Comparison of ENCODE assay signal across 23 cellular contexts in genomic region chr14:96627386-96627785, GRCh38.
A peak's percentile ranks its signal among the peaks of the same experiment; 100 is the strongest.
DNase-seq lines count a peak whose midpoint lies in the region; ATAC-seq, FAIRE-seq and TF ChIP-seq lines count a peak whose summit lies in the region.
"Had no signal": no experiment of that assay in that cellular context is flagged by ENCODE, and none has a peak within 500 bp of the region (broad histone marks: within the 10 kb centered on the region; RNA-seq: fewer than 3 reads in every experiment).

No MANE protein-coding gene starts in this region.

- no peak for FAIRE-seq in K562 (lab: Jason Lieb, UNC)
- FAIRE-seq: G401.6, GM19239, HTR-8/SVneo had no signal

- peak overlapping the region; percentile 71; the same call in 1 of the 2 replicates for H3K4me2 ChIP-seq in K562 (ENCODE audit: insufficient read depth, low read length)

- H3K9me3 ChIP-seq in K562 (replicated peaks; ENCODE audit: control insufficient read depth, insufficient read depth, low read depth, low read length) (no peaks in the 10 kb centered on the region), WERI-Rb-1 (ENCODE audit: severe bottlenecking) (no peaks in the 10 kb centered on the region)
- H3K9me3 ChIP-seq: Caco-2, Peyer's patch had no signal

- DNase-seq in activated CD4-positive, alpha-beta T cell treated with anti-CD3 and anti-CD28 coated beads for 36 hours: no peak
- DNase-seq in activated CD4-positive, alpha-beta T cell treated with anti-CD3 and anti-CD28 coated beads, Interleukin-2, amount 50 U/mL, for 4 hours: no peak
- DNase-seq in activated effector memory CD4-positive, alpha-beta T cell treated with anti-CD3 and anti-CD28 coated beads, Interleukin-2, amount 50 U/mL, for 16 hours: peak; percentile 30
- no peak for DNase-seq in activated effector memory CD4-positive, alpha-beta T cell treated with Interleukin-2 at 50 U/mL for 16 hours
- DNase-seq in HT1080 (ENCODE audit: low read depth) (peak; percentile 29), K562 (ENCODE audit: extremely low read depth in 1 of 4, low spot score in 3 of 4) (no peak), hepatic stellate cell (ENCODE audit: low spot score) (no peak), WERI-Rb-1 (no peak)
- DNase-seq: Caco-2; CD8-positive, alpha-beta T cell; NCI-H1105 treated with DMSO at 0.1 percent for 48 hours; NCI-H146; NCI-H2029 treated with DMSO at 0.1 percent for 48 hours; NCI-H526 treated with DMSO at 0.1 percent for 48 hours; SHP77 treated with DMSO at 0.1 percent for 48 hours had no signal

- 0 out of 2 replicates have a peak, but pooled peaks cover 2% of the 10 kb centered on the region for H4K20me1 ChIP-seq in K562 (replicated peaks; ENCODE audit: control insufficient read depth, insufficient read depth, low read length)

- H2AFZ ChIP-seq in K562 (ENCODE audit: low read depth, low read length): no peak overlapping the region

- peak; percentile 42 for ATAC-seq in activated CD4-positive, alpha-beta T cell treated with anti-CD3 and anti-CD28 coated beads for 36 hours
- no peak for ATAC-seq in K562
- ATAC-seq: CD8-positive, alpha-beta T cell had no signal

- no peaks in the 10 kb centered on the region for H3K9me1 ChIP-seq in K562 (ENCODE audit: control insufficient read depth, insufficient read depth, low read length)

- peaks cover 6% of the 10 kb centered on the region for H3K27me3 Mint-ChIP-seq in activated CD4-positive, alpha-beta T cell treated with anti-CD3 and anti-CD28 coated beads for 36 hours

- H3K4me3 ChIP-seq in K562 (no peak overlapping the region), WERI-Rb-1 (ENCODE audit: low read depth, low read length) (no peak overlapping the region)
- H3K4me3 ChIP-seq: Peyer's patch, SK-N-MC had no signal

- in situ Hi-C loops in K562 (cut with MboI): no loop called here

- H3K27ac ChIP-seq in K562 (ENCODE audit: extremely low read depth, low read depth, low read length): no peak overlapping the region
- no peak overlapping the region for H3K27ac ChIP-seq in WERI-Rb-1
- H3K27ac ChIP-seq: 22Rv1, C4-2B, Peyer's patch, SK-N-MC had no signal

- POLR2A ChIA-PET in activated CD4-positive, alpha-beta T cell treated with anti-CD3 and anti-CD28 coated beads for 36 hours (lab: Charles Lee): no interaction called here
- POLR2A ChIA-PET in K562 (lab: Yijun Ruan, JAX): no interaction called here

- H3K36me3 ChIP-seq in K562 (ENCODE audit: control insufficient read depth, insufficient read depth, low read length): no peaks in the 10 kb centered on the region
- H3K36me3 ChIP-seq in WERI-Rb-1: no peaks in the 10 kb centered on the region
- H3K36me3 ChIP-seq: Peyer's patch had no signal

- CTCF ChIA-PET in activated CD4-positive, alpha-beta T cell treated with anti-CD3 and anti-CD28 coated beads for 36 hours (lab: Charles Lee): no interaction called here
- CTCF ChIA-PET in K562 (lab: Yijun Ruan, JAX; ENCODE audit: low intra/inter-chr PET ratio): no interaction called here

- WGBS in K562 (ENCODE audit: insufficient coverage, low coverage, missing lambda C conversion rate): 7% methylated on average over 4 of the region's 4 CpGs

- no peak overlapping the region for H3K27ac Mint-ChIP-seq in activated CD4-positive, alpha-beta T cell treated with anti-CD3 and anti-CD28 coated beads for 36 hours
- H3K27ac Mint-ChIP-seq: B cell; CD8-positive, alpha-beta T cell had no signal

- no peak for TF ChIP-seq EP300 in K562 (IDR thresholded peaks at IDR 0.05; ENCODE audit: low read length)

- H3K27me3 ChIP-seq in K562 (ENCODE audit: control insufficient read depth in 2 of 2, insufficient read depth in 2 of 2, low read length in 2 of 2): peaks cover 34 to 88% of the 10 kb centered on the region in 2 experiments
- no peaks in the 10 kb centered on the region for H3K27me3 ChIP-seq in WERI-Rb-1 (ENCODE audit: insufficient read depth, low read depth, severe bottlenecking)
- H3K27me3 ChIP-seq: Peyer's patch had no signal

- peaks cover 7 to 12% of the 10 kb centered on the region in 2 experiments; a peak in 3 of 5 replicates for H3K4me1 ChIP-seq in K562 (replicated peaks in 1 of 2; ENCODE audit: control insufficient read depth in 2 of 2, insufficient read depth in 2 of 2, low read length in 2 of 2)
- H3K4me1 ChIP-seq: Caco-2, Peyer's patch had no signal

- no peak overlapping the region; a peak in 1 of 4 replicates for H3K9ac ChIP-seq in K562 (ENCODE audit: insufficient read depth in 1 of 2, low read depth in 2 of 2, low read length in 2 of 2)

- no peak overlapping the region for H3K4me3 Mint-ChIP-seq in activated CD4-positive, alpha-beta T cell treated with anti-CD3 and anti-CD28 coated beads for 36 hours
- H3K4me3 Mint-ChIP-seq: B cell; CD8-positive, alpha-beta T cell had no signal

- H3K9me3 Mint-ChIP-seq in activated CD4-positive, alpha-beta T cell treated with anti-CD3 and anti-CD28 coated beads for 36 hours (ENCODE audit: low read depth): no peaks in the 10 kb centered on the region
- H3K9me3 Mint-ChIP-seq: CD8-positive, alpha-beta T cell had no signal

- no peak for TF ChIP-seq RAD21 in K562 (CRISPR knock-in tag; conservative IDR thresholded peaks at IDR 0.05 in 1 of 2, IDR thresholded peaks at IDR 0.05 in 1 of 2)

- BruUV-seq in K562 (replicated peaks; lab: Mats Ljungman, UMichigan): no TSS peak

- TF ChIP-seq CTCF in K562 (IDR thresholded peaks at IDR 0.05 in 2 of 3, conservative IDR thresholded peaks at IDR 0.05 in 1 of 3; ENCODE audit: insufficient read depth in 2 of 3, low read depth in 1 of 3, low read length in 3 of 3): no peak
- no peak for TF ChIP-seq CTCF in WERI-Rb-1 (IDR thresholded peaks at IDR 0.05; ENCODE audit: low read depth, low read length)

- TF ChIP-seq POLR2A in K562 (conservative IDR thresholded peaks at IDR 0.05): no peak

- no peaks in the 10 kb centered on the region for H3K4me1 Mint-ChIP-seq in activated CD4-positive, alpha-beta T cell treated with anti-CD3 and anti-CD28 coated beads for 36 hours
- H3K4me1 Mint-ChIP-seq: B cell had no signal

- no peaks in the 10 kb centered on the region for H3K36me3 Mint-ChIP-seq in activated CD4-positive, alpha-beta T cell treated with anti-CD3 and anti-CD28 coated beads for 36 hours (ENCODE audit: low read depth)
- H3K36me3 Mint-ChIP-seq: CD8-positive, alpha-beta T cell had no signal

- intact Hi-C loops in activated CD4-positive, alpha-beta T cell treated with anti-CD3 and anti-CD28 coated beads for 36 hours (cut with DNase I, micrococcal nuclease): no loop called here
- intact Hi-C loops in K562 (cut with micrococcal nuclease): no loop called here

- no peaks in the 10 kb centered on the region for H3K79me2 ChIP-seq in K562 (ENCODE audit: control insufficient read depth, insufficient read depth, low read length)

TF ChIP-seq in K562, 482 proteins besides CTCF, POLR2A, EP300 and RAD21 (continues in another document):
- TF ChIP-seq HNRNPUL1 (IDR thresholded peaks at IDR 0.05; ENCODE audit: low read length) (no peak), TCF3 (CRISPR knock-in tag; IDR thresholded peaks at IDR 0.05) (no peak), ZNF318 (IDR thresholded peaks at IDR 0.05; ENCODE audit: borderline replicate concordance in 1 of 2, low read depth in 1 of 2) (no peak), ZNF57 (CRISPR knock-in tag; IDR thresholded peaks at IDR 0.05) (no peak), SMARCE1 (IDR thresholded peaks at IDR 0.05) (no peak)

Comparison
In these comparisons a context has a peak if more than half of its experiments do, and no peak if none do; other contexts are left out.
1. DNase-seq: peak in activated effector memory CD4-positive, alpha-beta T cell treated with anti-CD3 and anti-CD28 coated beads, Interleukin-2, amount 50 U/mL, for 16 hours (single experiment) and HT1080 (single experiment); none in activated CD4-positive, alpha-beta T cell treated with anti-CD3 and anti-CD28 coated beads for 36 hours (single experiment), activated CD4-positive, alpha-beta T cell treated with anti-CD3 and anti-CD28 coated beads, Interleukin-2, amount 50 U/mL, for 4 hours (0 of 2), activated effector memory CD4-positive, alpha-beta T cell treated with Interleukin-2 at 50 U/mL for 16 hours (single experiment), K562 (0 of 4), hepatic stellate cell (single experiment) and WERI-Rb-1 (single experiment).